ENCODE assay signal across 16 cellular contexts in genomic region chr11:17792161-17792560, GRCh38. TPM values are rescaled to one million over a fixed set of nuclear protein-coding genes. Genes with fewer than 3 reads are reported as not detected.
A peak's percentile ranks its signal among the peaks of the same experiment; 100 is the strongest.
DNase-seq lines count a peak whose midpoint lies in the region; ATAC-seq and TF ChIP-seq lines count a peak whose summit lies in the region.
"Had no signal": no experiment of that assay in that cellular context is flagged by ENCODE, and none has a peak within 500 bp of the region (broad histone marks: within the 10 kb centered on the region; RNA-seq: fewer than 3 reads in every experiment).

No MANE protein-coding gene starts in this region.

- no peak overlapping the region for H2BK15ac ChIP-seq in IMR-90 (ENCODE audit: low read depth, low read length)

- H4K91ac ChIP-seq in IMR-90 (ENCODE audit: insufficient read depth, low read depth, low read length): peak overlapping the region; percentile 41

- H4K5ac ChIP-seq in IMR-90 (ENCODE audit: low read depth, low read length): no peak overlapping the region

- CTCF ChIA-PET in IMR-90 (lab: Yijun Ruan, JAX): interaction anchor here (0.6 to 1.6 kb wide), 2 partner anchors 10 to 35 kb away, joined by 3 read pairs; no protein-coding TSS in a partner anchor

- H2AK5ac ChIP-seq in IMR-90 (ENCODE audit: low read depth, low read length): peak overlapping the region; percentile 63

- dilution Hi-C loops in IMR-90 (cut with HindIII; ENCODE audit: low sequenced_read_pairs, unreplicated experiment): no loop called here

- H3K23ac ChIP-seq in IMR-90 (ENCODE audit: low read depth, low read length): 0 out of 2 replicates have a peak overlapping the region, but pooled peaks have one; percentile 5

- H4K8ac ChIP-seq in IMR-90 (ENCODE audit: low read depth in 2 of 2, low read length in 2 of 2): no peak overlapping the region

- peak overlapping the region; percentile 24 for H2AFZ ChIP-seq in IMR-90 (replicated peaks; ENCODE audit: low read length, poor library complexity)

- H3K4me1 ChIP-seq in IMR-90 (ENCODE audit: control insufficient read depth, insufficient read depth, low read length) (peaks cover 12% of the 10 kb centered on the region), upper lobe of right lung (no peaks in the 10 kb centered on the region)
- H3K4me1 ChIP-seq: Caco-2 had no signal

- no peak overlapping the region for H3K4me2 ChIP-seq in IMR-90 (ENCODE audit: low read depth, low read length)

- 100% methylated on average over 1 of the region's 9 CpGs; no CpG with 5 or more reads in 1 of the 2 experiments for WGBS in IMR-90 (ENCODE audit: extremely low coverage in 2 of 2, insufficient read length in 1 of 2), 2 experiments

- peaks cover 24% of the 10 kb centered on the region for H3K9me1 ChIP-seq in IMR-90 (ENCODE audit: insufficient read depth, low read length)

- H3K36me3 ChIP-seq in IMR-90 (ENCODE audit: control insufficient read depth, insufficient read depth, low read length) (no peaks in the 10 kb centered on the region), upper lobe of right lung (no peaks in the 10 kb centered on the region)
- H3K36me3 ChIP-seq: HAP-1 had no signal

- peaks cover 0 to 13% of the 10 kb centered on the region in 2 experiments; a peak in 1 of 4 replicates for H3K79me1 ChIP-seq in IMR-90 (ENCODE audit: low read depth in 1 of 2, low read length in 2 of 2)

- in situ Hi-C loops in IMR-90 (cut with MboI; ENCODE audit: low sequenced_read_pairs): no loop called here

- H3K56ac ChIP-seq in IMR-90 (ENCODE audit: extremely low read depth, insufficient read depth, low read length): no peak overlapping the region

- H4K20me1 ChIP-seq in IMR-90 (ENCODE audit: insufficient read depth, low read length): no peaks in the 10 kb centered on the region

- no peaks in the 10 kb centered on the region for H3K9me3 ChIP-seq in IMR-90 (ENCODE audit: control insufficient read depth, insufficient read depth, low read length)
- H3K9me3 ChIP-seq in upper lobe of right lung: no peaks in the 10 kb centered on the region
- H3K9me3 ChIP-seq: Caco-2, HAP-1 had no signal

- H2BK120ac ChIP-seq in IMR-90 (ENCODE audit: low read depth, low read length): peak overlapping the region; percentile 37; the same call in 1 of the 2 replicates

- TF ChIP-seq RAD21 in IMR-90 (IDR thresholded peaks at IDR 0.05; ENCODE audit: low read length): no peak

- POLR2A ChIA-PET in IMR-90 (lab: Charles Lee; ENCODE audit: unreplicated experiment): no interaction called here

- DNase-seq in NCI-H146 (lab: John Stamatoyannopoulos, UW) (peak; percentile 20), NCI-H146 treated with DMSO at 0.1 percent for 48 hours (lab: John Stamatoyannopoulos, UW; ENCODE audit: unreplicated experiment) (no peak), IMR-90 (no peak), cerebellar nuclear complex (lab: John Stamatoyannopoulos, UW) (peak; percentile 95 to 99), SKM-1 (lab: John Stamatoyannopoulos, UW; ENCODE audit: unreplicated experiment) (no peak), upper lobe of right lung (no peak)
- DNase-seq: Caco-2; CD8-positive, alpha-beta T cell; DND-41; GF-D8; GOT3 had no signal

- H3K18ac ChIP-seq in IMR-90 (ENCODE audit: low read depth, low read length): no peak overlapping the region

- peak overlapping the region; percentile 30 for H2BK20ac ChIP-seq in IMR-90 (ENCODE audit: low read depth, low read length)

- H3K27ac ChIP-seq in IMR-90 (ENCODE audit: insufficient read depth, low read length) (no peak overlapping the region), upper lobe of right lung (no peak overlapping the region)
- H3K27ac ChIP-seq: 22Rv1 had no signal

- ATAC-seq in IMR-90 (ENCODE audit: low read depth): no peak
- no peak for ATAC-seq in GM21515 (IDR thresholded peaks at IDR 0.05; ENCODE audit: unreplicated experiment)
- ATAC-seq in upper lobe of right lung: no peak
- ATAC-seq: CD8-positive, alpha-beta T cell had no signal

- no peak overlapping the region for H2AK9ac ChIP-seq in IMR-90 (replicated peaks; ENCODE audit: low read depth, low read length, poor library complexity)

- H3K4ac ChIP-seq in IMR-90 (ENCODE audit: low read depth, low read length): peak overlapping the region; percentile 54; the same call in 1 of the 2 replicates

- BruUV-seq in IMR-90 (replicated peaks; lab: Mats Ljungman, UMichigan): no TSS peak

- TF ChIP-seq CTCF in IMR-90 (conservative IDR thresholded peaks at IDR 0.05; ENCODE audit: low read depth, low read length) (no peak), upper lobe of right lung (IDR thresholded peaks at IDR 0.05) (no peak)

- H3K4me3 ChIP-seq in IMR-90 (ENCODE audit: insufficient read depth, low read depth, low read length) (no peak overlapping the region), upper lobe of right lung (no peak overlapping the region)
- H3K4me3 ChIP-seq: HAP-1 had no signal

- H3K27me3 ChIP-seq in IMR-90 (ENCODE audit: control insufficient read depth, insufficient read depth, low read length) (no peaks in the 10 kb centered on the region), upper lobe of right lung (no peaks in the 10 kb centered on the region)

- no peak overlapping the region for H3K9ac ChIP-seq in IMR-90 (ENCODE audit: low read depth, low read length)

- H2BK5ac ChIP-seq in IMR-90 (ENCODE audit: low read depth, low read length, poor library complexity, severe bottlenecking): peak overlapping the region; percentile 31

- TF ChIP-seq POLR2A in IMR-90 (IDR thresholded peaks at IDR 0.05; ENCODE audit: low read depth, low read length): no peak

- H3K14ac ChIP-seq in IMR-90 (replicated peaks; ENCODE audit: low read depth, low read length): 0 out of 2 replicates have a peak overlapping the region, but pooled peaks have one; percentile 35

- intact Hi-C loops in IMR-90 (cut with micrococcal nuclease) (no loop called here), upper lobe of right lung (cut with DNase I) (no loop called here)

TF ChIP-seq in IMR-90, 13 proteins besides CTCF, POLR2A, EP300 and RAD21:
- TF ChIP-seq MAZ (IDR thresholded peaks at IDR 0.05; ENCODE audit: borderline replicate concordance, low read depth, low read length) (no peak), ELK1 (IDR thresholded peaks at IDR 0.05; ENCODE audit: borderline replicate concordance, low read depth, low read length) (no peak), MAFK (IDR thresholded peaks at IDR 0.05; ENCODE audit: low read depth, low read length) (no peak), RFX5 (IDR thresholded peaks at IDR 0.05; ENCODE audit: low read depth, low read length) (no peak), CEBPB (IDR thresholded peaks at IDR 0.05; ENCODE audit: low read depth, low read length) (no peak), FOS (IDR thresholded peaks at IDR 0.05; ENCODE audit: low read depth, low read length) (no peak), NFE2L2 (IDR thresholded peaks at IDR 0.05; ENCODE audit: low read depth, low read length) (no peak), BHLHE40 (IDR thresholded peaks at IDR 0.05; ENCODE audit: low read depth, low read length) (no peak), CHD1 (IDR thresholded peaks at IDR 0.05; ENCODE audit: low read depth, low read length) (no peak), MXI1 (IDR thresholded peaks at IDR 0.05; ENCODE audit: borderline replicate concordance, low read depth, low read length) (no peak), RCOR1 (IDR thresholded peaks at IDR 0.05; ENCODE audit: insufficient replicate concordance, low read length) (no peak), SMC3 (IDR thresholded peaks at IDR 0.05; ENCODE audit: low read depth, low read length) (no peak), USF2 (IDR thresholded peaks at IDR 0.05; ENCODE audit: low read depth, low read length) (no peak)
TF ChIP-seq in IMR-90: peak in this region for 0.

RNA-seq across cellular contexts. Expression of gene KCNC1, which starts 57.6 kb away (rescaled TPM):
- not detected in 2 replicates for total RNA-seq in IMR-90 (2012; rRNA removed)
- polyA plus RNA-seq in IMR-90 (2012; rRNA removed): 0.03 and 0.11 TPM in 2 replicates
- polyA plus RNA-seq in IMR-90 (2012; cell fraction: cytosol; rRNA removed): 0.02 and 0.10 TPM in 2 replicates
- 0.11 and 0.22 TPM in 2 replicates for polyA plus RNA-seq in IMR-90 (2012; cell fraction: nucleus; rRNA removed; ENCODE audit: low replicate concordance)
- total RNA-seq in upper lobe of right lung: not detected
- total RNA-seq: CD8-positive, alpha-beta T cell had no signal
- polyA plus RNA-seq: BJ, CD14-positive monocyte had no signal

Comparison
In these comparisons a context has a peak if more than half of its experiments do, and no peak if none do; other contexts are left out.
1. DNase-seq: peak in NCI-H146 (single experiment) and cerebellar nuclear complex (2 of 2); none in NCI-H146 treated with DMSO at 0.1 percent for 48 hours (single experiment), IMR-90 (single experiment), SKM-1 (single experiment) and upper lobe of right lung (single experiment).